Comparison of ENCODE assay signal across 24 cellular contexts in genomic region chr6:14459315-14459714, GRCh38.
"Had no signal": no experiment of that assay in that cellular context is flagged by ENCODE, and none has a peak within 500 bp of the region (broad histone marks: within the 10 kb centered on the region; RNA-seq: fewer than 3 reads in every experiment).

No MANE protein-coding gene starts in this region.

- DNase-seq: activated B cell treated with CpG ODN at 0.5 μM for 24 hours; activated CD4-positive, alpha-beta T cell treated with anti-CD3 and anti-CD28 coated beads for 1 hour; activated CD4-positive, alpha-beta T cell treated with anti-CD3 and anti-CD28 coated beads, Interleukin-2, amount 10 ng/mL, durations not matched to agents 24 days and 14 days; activated CD4-positive, alpha-beta T cell treated with anti-CD3 and anti-CD28 coated beads, Interleukin-2, amount 50 U/mL, for 48 hours; activated CD8-positive, alpha-beta memory T cell treated with anti-CD3 and anti-CD28 coated beads, Interleukin-2, amount 10 ng/mL, durations not matched to agents 7 days and 5 days; activated gamma-delta T cell; activated naive CD8-positive, alpha-beta T cell treated with anti-CD3 and anti-CD28 coated beads, Interleukin-2, amount 50 U/mL, for 24 hours; activated T-cell treated with anti-CD3 and anti-CD28 coated beads, Interleukin-2, amount 50 U/mL, for 4 hours; KG1; MM.1S; NCI-H1105; NCI-H1436 treated with DMSO at 0.1 percent for 48 hours; NCI-H187; NCI-H2081; NCI-H524 treated with DMSO at 0.1 percent for 48 hours; NCI-H82; RPMI8226; T-cell; T-helper 2 cell; T1000 had no signal

- H3K27me3 ChIP-seq: ascending aorta had no signal

- H3K36me3 ChIP-seq: ascending aorta had no signal

- H3K27ac ChIP-seq: ascending aorta, SK-N-MC had no signal

- H3K4me3 ChIP-seq: ascending aorta had no signal

- ATAC-seq: activated CD8-positive, alpha-beta memory T cell treated with anti-CD3 and anti-CD28 coated beads, Interleukin-2, amount 10 ng/mL, durations not matched to agents 7 days and 5 days; activated naive CD8-positive, alpha-beta T cell treated with anti-CD3 and anti-CD28 coated beads, Interleukin-2, amount 50 U/mL, for 24 hours; activated T-cell treated with anti-CD3 and anti-CD28 coated beads, Interleukin-2, amount 50 U/mL, for 4 hours; activated T-helper 17 cell treated with anti-CD3 and anti-CD28 coated beads, Interleukin-2, amount 50 U/mL, for 72 hours; Panc1; T-cell had no signal

- H3K9me3 ChIP-seq: ascending aorta had no signal
